In genomic region chr14:52313903-52314481, GRCh38 we compare ENCODE assay signal across 8 cellular contexts. TPM values are rescaled to one million over a fixed set of nuclear protein-coding genes. Genes with fewer than 3 reads are reported as not detected.
DNase-seq lines count a peak whose midpoint lies in the region; ATAC-seq and TF ChIP-seq lines count a peak whose summit lies in the region.

Gene PTGER2, plus strand, starts transcription at chr14:52314312. Its CDS starts 237 bp downstream, at chr14:52314549.

- H3K36me3 Mint-ChIP-seq in endodermal cell (ENCODE audit: low read depth) = no peaks in the 10 kb centered on the region

- H3K4me1 ChIP-seq in endodermal cell (ENCODE audit: control insufficient read depth, insufficient read depth, low read length) = no peaks in the 10 kb centered on the region

- WGBS in endodermal cell (ENCODE audit: insufficient coverage in 1 of 2, insufficient read length in 1 of 2), 2 experiments = 0 to 2% methylated on average over 10 to 69 of the region's 69 CpGs

- peaks cover 82% of the 10 kb centered on the region for H3K27me3 ChIP-seq in endodermal cell (ENCODE audit: control insufficient read depth, insufficient read depth, low read length, poor library complexity, severe bottlenecking)

- H3K4me3 ChIP-seq in endodermal cell (ENCODE audit: low read length) = peak within 1 kb of the TSS; percentile 80

- H3K9me3 Mint-ChIP-seq in endodermal cell = no peaks in the 10 kb centered on the region

- peak within 1 kb of the TSS; percentile 61 for H3K4me3 Mint-ChIP-seq in endodermal cell

- no peak within 1 kb of the TSS for H3K27ac ChIP-seq in endodermal cell (ENCODE audit: low read depth, low read length)

- ATAC-seq in GM21825 (IDR thresholded peaks at IDR 0.05; ENCODE audit: unreplicated experiment) = no peak

- no peak within 1 kb of the TSS for H3K9ac ChIP-seq in endodermal cell (ENCODE audit: extremely low read depth, low read length, poor library complexity, severe bottlenecking)

- H3K4me1 Mint-ChIP-seq in endodermal cell = peaks cover 12% of the 10 kb centered on the region

- H3K27ac Mint-ChIP-seq in endodermal cell = no peak within 1 kb of the TSS

- H3K36me3 ChIP-seq in endodermal cell (ENCODE audit: control insufficient read depth, insufficient read depth, low read length) = no peaks in the 10 kb centered on the region

- TF ChIP-seq CTCF in endodermal cell (conservative IDR thresholded peaks at IDR 0.05) = no peak

- H3K27me3 Mint-ChIP-seq in endodermal cell (ENCODE audit: insufficient read depth) = peaks cover 77% of the 10 kb centered on the region

- H3K9me3 ChIP-seq in endodermal cell (ENCODE audit: control insufficient read depth, low read length) = no peaks in the 10 kb centered on the region

- DNase-seq in ELF-1 (ENCODE audit: low read depth, low spot score) (peak; percentile 55), HCEC 1CT (peak; percentile 96), NCI-H460 (ENCODE audit: extremely low read depth, low read depth) (peak; percentile 63), endodermal cell (peak; percentile 83), mucosa of gallbladder (ENCODE audit: low spot score) (peak; percentile 76)
- peak; percentile 72 to 74 for DNase-seq in activated CD8-positive, alpha-beta memory T cell treated with anti-CD3 and anti-CD28 coated beads for 4 hours (ENCODE audit: low read depth in 2 of 2)
- peak; percentile 65 to 71 for DNase-seq in stimulated activated CD8-positive, alpha-beta memory T cell treated with anti-CD3 and anti-CD28 coated beads, Interleukin-2, amount 100 ng/mL, for 1 hour (ENCODE audit: low read depth in 2 of 2)

RNA-seq across cellular contexts. Expression of gene PTGER2, which starts in this region (rescaled TPM):
- 0.29 and 0.42 TPM in 2 replicates for total RNA-seq in NCI-H460 (2014; rRNA removed; shearing (Covaris generic))
- 0.28 and 0.55 TPM in 2 replicates for polyA plus RNA-seq in NCI-H460 (2014; cell fraction: nucleus; rRNA removed)
- not detected for total RNA-seq in endodermal cell
- 0.11 TPM for polyA plus RNA-seq in endodermal cell (2013, experiment 1 of 2)
- polyA plus RNA-seq in endodermal cell (2013, experiment 2 of 2) = 0.12 TPM
- total RNA-seq in mucosa of gallbladder = 3.9 TPM

Comparison
In these comparisons a context has a peak if more than half of its experiments do, and no peak if none do; other contexts are left out.
1. Peak in DNase-seq in NCI-H460; RNA of the gene not detected or under 1 TPM.
2. Peak in DNase-seq and H3K4me3 ChIP-seq in endodermal cell; RNA of the gene not detected or under 1 TPM.